Comparison of ENCODE assay signal across 28 cellular contexts in the genomic region with DNA sequence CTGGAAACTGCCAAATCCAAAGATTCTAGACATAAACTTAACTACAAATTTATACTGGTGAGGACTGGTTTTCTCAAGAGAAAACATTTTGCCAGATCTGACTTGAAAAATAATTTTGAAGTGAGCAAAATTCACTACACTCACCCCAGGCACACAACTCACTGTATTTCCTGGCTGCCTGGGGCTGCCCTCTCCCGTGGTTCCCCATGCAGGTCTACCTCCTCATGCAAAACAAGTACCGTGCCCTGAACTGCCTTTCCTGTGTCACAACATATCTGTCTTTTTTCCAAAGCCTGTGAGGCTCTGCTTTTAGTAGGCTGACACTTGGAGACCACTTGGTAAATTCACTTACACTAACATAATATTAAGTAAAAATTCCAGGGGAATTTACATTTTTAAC.
"Had no signal": no experiment of that assay in that cellular context is flagged by ENCODE, and none has a peak within 500 bp of the region (broad histone marks: within the 10 kb centered on the region; RNA-seq: fewer than 3 reads in every experiment).

No MANE protein-coding gene starts in this region.

- H3K4me3 ChIP-seq: colonic mucosa, esophagus muscularis mucosa, gastroesophageal sphincter, heart left ventricle, hepatocyte, lung, ovary, psoas muscle, skin epidermis, spleen, suprapubic skin, transverse colon, upper lobe of right lung, uterus had no signal

- H3K4me3 Mint-ChIP-seq: dendritic cell treated with granulocyte-macrophage colony-stimulating factor and Interleukin-4, amounts not matched to agents 40 ng/mL and 50 ng/mL, for 4 days; endodermal cell; memory B cell; natural killer cell; stimulated activated memory B cell treated with anti-CD40 and anti-IgM and Interleukin-4, amounts not matched to agents 10 μg/mL and 1 μg/mL and 100 μg/mL, for 72 hours; stimulated activated naive CD8-positive, alpha-beta T cell treated with anti-CD3 and anti-CD28 coated beads, Interleukin-15, Interleukin-2, amounts not matched to agents 100 ng/mL and 50 ng/mL, for 24 hours had no signal

- ATAC-seq: foreskin keratinocyte; gastroesophageal sphincter; heart left ventricle; left lobe of liver; natural killer cell; psoas muscle; right cardiac atrium; stimulated activated memory B cell treated with anti-CD40 and anti-IgM and Interleukin-4, amounts not matched to agents 10 μg/mL and 1 μg/mL and 100 μg/mL, for 72 hours; upper lobe of right lung had no signal

- H3K27ac ChIP-seq: colonic mucosa, esophagus muscularis mucosa, foreskin keratinocyte, gastroesophageal sphincter, heart left ventricle, hepatocyte, ovary, psoas muscle, skin epidermis, spleen, suprapubic skin, transverse colon, upper lobe of right lung, uterus had no signal

- H3K27ac Mint-ChIP-seq: dendritic cell treated with granulocyte-macrophage colony-stimulating factor and Interleukin-4, amounts not matched to agents 40 ng/mL and 50 ng/mL, for 4 days; endodermal cell; memory B cell; natural killer cell; stimulated activated memory B cell treated with anti-CD40 and anti-IgM and Interleukin-4, amounts not matched to agents 10 μg/mL and 1 μg/mL and 100 μg/mL, for 72 hours; stimulated activated naive CD8-positive, alpha-beta T cell treated with anti-CD3 and anti-CD28 coated beads, Interleukin-15, Interleukin-2, amounts not matched to agents 100 ng/mL and 50 ng/mL, for 24 hours had no signal

- H3K9me3 ChIP-seq: colonic mucosa, esophagus muscularis mucosa, gastroesophageal sphincter, heart left ventricle, ovary, psoas muscle, spleen, suprapubic skin, transverse colon, upper lobe of right lung, uterus had no signal

- H3K27me3 Mint-ChIP-seq: stimulated activated naive CD8-positive, alpha-beta T cell treated with anti-CD3 and anti-CD28 coated beads, Interleukin-15, Interleukin-2, amounts not matched to agents 100 ng/mL and 50 ng/mL, for 24 hours had no signal

- H3K9me3 Mint-ChIP-seq: dendritic cell treated with granulocyte-macrophage colony-stimulating factor and Interleukin-4, amounts not matched to agents 40 ng/mL and 50 ng/mL, for 4 days; endodermal cell; memory B cell; natural killer cell; stimulated activated memory B cell treated with anti-CD40 and anti-IgM and Interleukin-4, amounts not matched to agents 10 μg/mL and 1 μg/mL and 100 μg/mL, for 72 hours; stimulated activated naive CD8-positive, alpha-beta T cell treated with anti-CD3 and anti-CD28 coated beads, Interleukin-15, Interleukin-2, amounts not matched to agents 100 ng/mL and 50 ng/mL, for 24 hours had no signal

- DNase-seq: colonic mucosa; effector CD8-positive, alpha-beta T cell; endodermal cell; foreskin keratinocyte; heart left ventricle; kidney; natural killer cell; occipital lobe; ovary; posterior cingulate gyrus; psoas muscle; right cardiac atrium; spleen; stimulated activated CD4-positive, alpha-beta T cell treated with anti-CD3 and anti-CD28 coated beads, Interleukin-4, amount 100 ng/mL, for 24 hours; transverse colon; upper lobe of right lung; uterus had no signal

- H3K36me3 Mint-ChIP-seq: memory B cell; natural killer cell; stimulated activated memory B cell treated with anti-CD40 and anti-IgM and Interleukin-4, amounts not matched to agents 10 μg/mL and 1 μg/mL and 100 μg/mL, for 72 hours had no signal

- H3K4me1 ChIP-seq: colonic mucosa, esophagus muscularis mucosa, foreskin keratinocyte, gastroesophageal sphincter, heart left ventricle, psoas muscle, spleen, suprapubic skin, transverse colon, upper lobe of right lung, uterus had no signal

- H3K4me1 Mint-ChIP-seq: endodermal cell; memory B cell; natural killer cell; stimulated activated memory B cell treated with anti-CD40 and anti-IgM and Interleukin-4, amounts not matched to agents 10 μg/mL and 1 μg/mL and 100 μg/mL, for 72 hours had no signal

- H3K36me3 ChIP-seq: colonic mucosa, esophagus muscularis mucosa, gastroesophageal sphincter, heart left ventricle, ovary, spleen, suprapubic skin, transverse colon, upper lobe of right lung, uterus had no signal

- H3K27me3 ChIP-seq: colonic mucosa, hepatocyte, ovary, spleen, suprapubic skin, upper lobe of right lung had no signal

- H3K4me2 ChIP-seq: hepatocyte had no signal

- H2AFZ ChIP-seq: hepatocyte had no signal

- H3K79me2 ChIP-seq: hepatocyte had no signal
